In genomic region chr1:180247061-180247460, GRCh38 we compare ENCODE assay signal across 1 cellular context.
TF ChIP-seq lines count a peak whose summit lies in the region.

No MANE protein-coding gene starts in this region.

TF ChIP-seq in H1, 55 proteins besides CTCF, POLR2A, EP300 and RAD21 (continued from another document):
- TF ChIP-seq MAFK (IDR thresholded peaks at IDR 0.05; ENCODE audit: low read depth, low read length) (no peak), HDAC6 (IDR thresholded peaks at IDR 0.05; ENCODE audit: low read depth, low read length) (no peak), TAF7 (optimal IDR thresholded peaks at IDR 0.05; ENCODE audit: borderline replicate concordance, low read depth, low read length) (no peak), KDM4A (IDR thresholded peaks at IDR 0.05; ENCODE audit: low read depth, low read length, severe bottlenecking) (no peak), CBX8 (IDR thresholded peaks at IDR 0.05; ENCODE audit: borderline replicate concordance, low read depth, low read length) (no peak), GTF2F1 (IDR thresholded peaks at IDR 0.05; ENCODE audit: borderline replicate concordance, low read depth, low read length) (no peak)
